Comparison of ENCODE assay signal across 8 cellular contexts in the genomic region with DNA sequence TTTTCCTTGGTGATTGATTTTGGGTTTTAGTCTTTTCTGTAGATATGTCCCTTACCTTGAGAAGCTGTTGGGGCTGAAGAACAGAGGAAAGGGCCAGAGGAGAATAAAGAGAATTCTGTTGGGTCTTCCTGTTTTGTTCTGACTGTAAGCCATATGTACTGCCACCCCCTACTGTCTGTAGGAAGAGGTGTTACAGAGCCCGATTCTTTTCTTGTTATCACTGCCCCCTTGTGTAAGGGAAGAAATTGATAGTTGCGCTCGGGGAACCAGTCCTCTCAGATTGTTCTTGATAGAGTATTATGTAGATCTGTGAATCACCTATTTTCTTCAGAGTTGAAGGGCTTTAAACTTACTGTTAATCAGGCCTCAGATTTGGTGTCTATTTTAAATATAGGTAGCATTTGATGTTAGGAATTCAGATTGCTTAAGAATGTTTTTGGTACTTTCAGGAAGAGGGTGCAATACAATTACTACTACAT. TPM values are rescaled to one million over a fixed set of nuclear protein-coding genes. Genes with fewer than 3 reads are reported as not detected.
DNase-seq lines count a peak whose midpoint lies in the region; ATAC-seq and TF ChIP-seq lines count a peak whose summit lies in the region.

No MANE protein-coding gene starts in this region.

- POLR2A ChIA-PET in activated CD4-positive, alpha-beta T cell treated with anti-CD3 and anti-CD28 coated beads, Interleukin-2, amount 10 ng/mL, durations not matched to agents 7 days and 5 days (lab: Charles Lee) = no interaction called here

- H3K27ac Mint-ChIP-seq in activated CD4-positive, alpha-beta T cell treated with anti-CD3 and anti-CD28 coated beads, Interleukin-2, amount 10 ng/mL, durations not matched to agents 7 days and 5 days = no peak overlapping the region
- peak overlapping the region; percentile 82 for H3K27ac Mint-ChIP-seq in endothelial cell (ENCODE audit: unreplicated experiment)

- H3K27me3 Mint-ChIP-seq in activated CD4-positive, alpha-beta T cell treated with anti-CD3 and anti-CD28 coated beads, Interleukin-2, amount 10 ng/mL, durations not matched to agents 7 days and 5 days = peaks cover 34% of the 10 kb centered on the region
- peaks cover 3% of the 10 kb centered on the region for H3K27me3 Mint-ChIP-seq in endothelial cell (ENCODE audit: unreplicated experiment)

- peak; percentile 65 for ATAC-seq in GM19035 (IDR thresholded peaks at IDR 0.05; ENCODE audit: unreplicated experiment)
- peak; percentile 76 for ATAC-seq in HG03460 (IDR thresholded peaks at IDR 0.05; ENCODE audit: unreplicated experiment)

- no peaks in the 10 kb centered on the region for H3K9me3 Mint-ChIP-seq in activated CD4-positive, alpha-beta T cell treated with anti-CD3 and anti-CD28 coated beads, Interleukin-2, amount 10 ng/mL, durations not matched to agents 7 days and 5 days
- H3K9me3 Mint-ChIP-seq in endothelial cell (ENCODE audit: unreplicated experiment) = no peaks in the 10 kb centered on the region

- DNase-seq in C1 segment of cervical spinal cord (lab: John Stamatoyannopoulos, UW) = peak in 8 of 14 donors; percentile 2 to 42 (median 8)
- peak; percentile 72 for DNase-seq in NCI-H510A (lab: John Stamatoyannopoulos, UW)
- peak; percentile 69 for DNase-seq in activated CD4-positive, alpha-beta T cell treated with anti-CD3 and anti-CD28 coated beads, Interleukin-2, amount 10 ng/mL, durations not matched to agents 7 days and 5 days
- DNase-seq in endothelial cell (ENCODE audit: low spot score) = peak; percentile 43
- peak; percentile 58 for DNase-seq in mucosa of gallbladder (ENCODE audit: low spot score)
- DNase-seq in superior temporal gyrus (ENCODE audit: extremely low spot score) = peak; percentile 93

- peak; percentile 62 for TF ChIP-seq CTCF in endothelial cell (IDR thresholded peaks at IDR 0.05; ENCODE audit: unreplicated experiment)

- H3K36me3 Mint-ChIP-seq in activated CD4-positive, alpha-beta T cell treated with anti-CD3 and anti-CD28 coated beads, Interleukin-2, amount 10 ng/mL, durations not matched to agents 7 days and 5 days (ENCODE audit: low read depth) = no peaks in the 10 kb centered on the region
- peaks cover 4% of the 10 kb centered on the region for H3K36me3 Mint-ChIP-seq in endothelial cell (ENCODE audit: low read depth, unreplicated experiment)

- H3K4me3 Mint-ChIP-seq in activated CD4-positive, alpha-beta T cell treated with anti-CD3 and anti-CD28 coated beads, Interleukin-2, amount 10 ng/mL, durations not matched to agents 7 days and 5 days = peak overlapping the region; percentile 22
- peak overlapping the region; percentile 84 for H3K4me3 Mint-ChIP-seq in endothelial cell (ENCODE audit: unreplicated experiment)

- H3K4me1 Mint-ChIP-seq in activated CD4-positive, alpha-beta T cell treated with anti-CD3 and anti-CD28 coated beads, Interleukin-2, amount 10 ng/mL, durations not matched to agents 7 days and 5 days = peaks cover 28% of the 10 kb centered on the region
- peaks cover 25% of the 10 kb centered on the region for H3K4me1 Mint-ChIP-seq in endothelial cell (ENCODE audit: unreplicated experiment)

- CTCF ChIA-PET in activated CD4-positive, alpha-beta T cell treated with anti-CD3 and anti-CD28 coated beads, Interleukin-2, amount 10 ng/mL, durations not matched to agents 7 days and 5 days (lab: Charles Lee) = no interaction called here

RNA-seq across cellular contexts. Expression of a gene that starts 2.4 kb away (rescaled TPM):
- 10 to 100 TPM in 1 of 2 experiments, 1 to 10 TPM in 1; 9.8 to 10.1 TPM for total RNA-seq in activated CD4-positive, alpha-beta T cell treated with anti-CD3 and anti-CD28 coated beads, Interleukin-2, amount 10 ng/mL, durations not matched to agents 7 days and 5 days
- total RNA-seq in endothelial cell (ENCODE audit: unreplicated experiment) = 86.1 TPM
- total RNA-seq in mucosa of gallbladder = 32.4 TPM

Comparison
In these comparisons a context has a peak if more than half of its experiments do, and no peak if none do; other contexts are left out.
1. Peak in every context shown above with its lines: DNase-seq and ATAC-seq.
2. DNase-seq: peak in every context shown above with its lines; median percentile 93 in superior temporal gyrus; 72 in NCI-H510A; 69 in activated CD4-positive, alpha-beta T cell treated with anti-CD3 and anti-CD28 coated beads, Interleukin-2, amount 10 ng/mL, durations not matched to agents 7 days and 5 days; 58 in mucosa of gallbladder; 43 in endothelial cell; 8 in C1 segment of cervical spinal cord.